34 cellular contexts compared by ENCODE assay signal in genomic region chr14:53236708-53237107, GRCh38.
"Had no signal": no experiment of that assay in that cellular context is flagged by ENCODE, and none has a peak within 500 bp of the region (broad histone marks: within the 10 kb centered on the region; RNA-seq: fewer than 3 reads in every experiment).

No MANE protein-coding gene starts in this region.

- H3K4me3 ChIP-seq: Peyer's patch had no signal

- H3K9me3 Mint-ChIP-seq: activated CD4-positive, alpha-beta memory T cell treated with anti-CD3 and anti-CD28 coated beads, Interleukin-2, amount 10 ng/mL, durations not matched to agents 7 days and 5 days; activated naive CD4-positive, alpha-beta T cell treated with anti-CD3 and anti-CD28 coated beads, Interleukin-2, amount 10 ng/mL, durations not matched to agents 7 days and 5 days had no signal

- H3K36me3 Mint-ChIP-seq: activated naive CD4-positive, alpha-beta T cell treated with anti-CD3 and anti-CD28 coated beads, Interleukin-2, amount 10 ng/mL, durations not matched to agents 7 days and 5 days; brain had no signal

- H3K4me3 Mint-ChIP-seq: activated B cell treated with CpG ODN at 0.5 μM for 24 hours; activated CD4-positive, alpha-beta memory T cell treated with anti-CD3 and anti-CD28 coated beads, Interleukin-2, amount 10 ng/mL, durations not matched to agents 7 days and 5 days; activated CD8-positive, alpha-beta memory T cell treated with anti-CD3 and anti-CD28 coated beads, Interleukin-2, amount 10 ng/mL, durations not matched to agents 7 days and 5 days; activated naive CD4-positive, alpha-beta T cell treated with anti-CD3 and anti-CD28 coated beads, Interleukin-2, amount 10 ng/mL, durations not matched to agents 7 days and 5 days; activated naive CD8-positive, alpha-beta T cell; activated naive CD8-positive, alpha-beta T cell treated with anti-CD3 and anti-CD28 coated beads, Interleukin-2, amount 50 U/mL, for 24 hours; brain had no signal

- H3K27me3 ChIP-seq: Peyer's patch had no signal

- ATAC-seq: activated CD8-positive, alpha-beta memory T cell treated with anti-CD3 and anti-CD28 coated beads, Interleukin-2, amount 10 ng/mL, durations not matched to agents 7 days and 5 days; activated naive CD8-positive, alpha-beta T cell treated with anti-CD3 and anti-CD28 coated beads, Interleukin-2, amount 50 U/mL, for 24 hours; PC-3 had no signal

- H3K27me3 Mint-ChIP-seq: activated B cell treated with CpG ODN at 0.5 μM for 24 hours; activated CD4-positive, alpha-beta memory T cell treated with anti-CD3 and anti-CD28 coated beads, Interleukin-2, amount 10 ng/mL, durations not matched to agents 7 days and 5 days; activated CD8-positive, alpha-beta memory T cell treated with anti-CD3 and anti-CD28 coated beads, Interleukin-2, amount 10 ng/mL, durations not matched to agents 7 days and 5 days; activated naive CD8-positive, alpha-beta T cell; activated naive CD8-positive, alpha-beta T cell treated with anti-CD3 and anti-CD28 coated beads, Interleukin-2, amount 50 U/mL, for 24 hours; brain had no signal

- H3K4me1 Mint-ChIP-seq: activated B cell treated with CpG ODN at 0.5 μM for 24 hours; activated CD4-positive, alpha-beta memory T cell treated with anti-CD3 and anti-CD28 coated beads, Interleukin-2, amount 10 ng/mL, durations not matched to agents 7 days and 5 days; activated naive CD4-positive, alpha-beta T cell treated with anti-CD3 and anti-CD28 coated beads, Interleukin-2, amount 10 ng/mL, durations not matched to agents 7 days and 5 days; activated naive CD8-positive, alpha-beta T cell treated with anti-CD3 and anti-CD28 coated beads, Interleukin-2, amount 50 U/mL, for 24 hours; brain had no signal

- H3K36me3 ChIP-seq: Peyer's patch had no signal

- H3K4me1 ChIP-seq: Peyer's patch had no signal

- H3K27ac Mint-ChIP-seq: activated B cell treated with CpG ODN at 0.5 μM for 24 hours; activated CD4-positive, alpha-beta memory T cell treated with anti-CD3 and anti-CD28 coated beads, Interleukin-2, amount 10 ng/mL, durations not matched to agents 7 days and 5 days; activated CD8-positive, alpha-beta memory T cell treated with anti-CD3 and anti-CD28 coated beads, Interleukin-2, amount 10 ng/mL, durations not matched to agents 7 days and 5 days; activated naive CD4-positive, alpha-beta T cell treated with anti-CD3 and anti-CD28 coated beads, Interleukin-2, amount 10 ng/mL, durations not matched to agents 7 days and 5 days; activated naive CD8-positive, alpha-beta T cell; activated naive CD8-positive, alpha-beta T cell treated with anti-CD3 and anti-CD28 coated beads, Interleukin-2, amount 50 U/mL, for 24 hours; brain had no signal

- H3K9me3 ChIP-seq: Peyer's patch had no signal

- DNase-seq: activated B cell treated with CpG ODN at 0.5 μM for 24 hours; activated CD4-positive, alpha-beta memory T cell treated with anti-CD3 and anti-CD28 coated beads, Interleukin-2, amount 10 ng/mL, durations not matched to agents 7 days and 5 days; activated CD4-positive, alpha-beta T cell treated with anti-CD3 and anti-CD28 coated beads for 48 hours; activated CD4-positive, CD25-positive, alpha-beta regulatory T cell treated with anti-CD3 and anti-CD28 coated beads, Interleukin-2, amount 50 U/mL, for 72 hours; activated CD8-positive, alpha-beta memory T cell treated with anti-CD3 and anti-CD28 coated beads for 24 hours; activated CD8-positive, alpha-beta memory T cell treated with anti-CD3 and anti-CD28 coated beads, Interleukin-2, amount 10 ng/mL, durations not matched to agents 7 days and 5 days; activated CD8-positive, alpha-beta memory T cell treated with anti-CD3 and anti-CD28 coated beads, Interleukin-2, amount 50 U/mL, for 48 hours; activated effector memory CD4-positive, alpha-beta T cell treated with Interleukin-2 at 50 U/mL for 16 hours; activated naive CD4-positive, alpha-beta T cell treated with anti-CD3 and anti-CD28 coated beads, Interleukin-2, amount 10 ng/mL, durations not matched to agents 7 days and 5 days; activated naive CD8-positive, alpha-beta T cell treated with anti-CD3 and anti-CD28 coated beads, Interleukin-2, amount 50 U/mL, for 24 hours; activated T-cell treated with anti-CD3 and anti-CD28 coated beads, Interleukin-2, amount 50 U/mL, for 48 hours; anterior cingulate cortex; Karpas-422; KBM-7; NCI-H1105; NCI-H1417 treated with DMSO at 0.1 percent for 48 hours; NCI-H1930; NCI-H2081 treated with DMSO at 0.1 percent for 48 hours; NCI-H2171; NCI-H510A; NCI-H526; NCI-H748 treated with DMSO at 0.1 percent for 48 hours; NK-92 treated with Interleukin-12 subunit alpha and Interleukin-12 subunit beta, amount 100 ng/mL, for 24 hours; PC-3; Peyer's patch; RPMI8226; SIG-M5; SW 1271; T-helper 1 cell; T-helper 2 cell; T-helper 9 cell had no signal

- H3K27ac ChIP-seq: Peyer's patch, VCaP had no signal
